6 cellular contexts compared by ENCODE assay signal in genomic region chr1:43969416-43969745, GRCh38. TPM values are rescaled to one million over a fixed set of nuclear protein-coding genes. Genes with fewer than 3 reads are reported as not detected.
DNase-seq lines count a peak whose midpoint lies in the region; ATAC-seq and TF ChIP-seq lines count a peak whose summit lies in the region.

No MANE protein-coding gene starts in this region.

- H3K79me2 ChIP-seq in GM23338 (replicated peaks; ENCODE audit: insufficient read depth): peaks cover 9% of the 10 kb centered on the region

- peaks cover 39% of the 10 kb centered on the region for H3K36me3 Mint-ChIP-seq in GM23338 (ENCODE audit: low read depth)
- no peaks in the 10 kb centered on the region for H3K36me3 Mint-ChIP-seq in activated naive CD8-positive, alpha-beta T cell treated with anti-CD3 and anti-CD28 coated beads, Interleukin-2, amount 10 ng/mL, durations not matched to agents 7 days and 5 days
- no peaks in the 10 kb centered on the region for H3K36me3 Mint-ChIP-seq in neural crest cell (ENCODE audit: low read depth)

- H3K4me3 Mint-ChIP-seq in GM23338 (peak overlapping the region; percentile 99), neural crest cell (peak overlapping the region; percentile 98)
- peak overlapping the region; percentile 95 for H3K4me3 Mint-ChIP-seq in activated naive CD8-positive, alpha-beta T cell treated with anti-CD3 and anti-CD28 coated beads, Interleukin-2, amount 10 ng/mL, durations not matched to agents 7 days and 5 days

- ATAC-seq in GM23338 (peak; percentile 2), HG02885 (IDR thresholded peaks at IDR 0.05; ENCODE audit: poor library complexity, unreplicated experiment) (no peak)
- ATAC-seq in activated naive CD8-positive, alpha-beta T cell treated with anti-CD3 and anti-CD28 coated beads, Interleukin-2, amount 10 ng/mL, durations not matched to agents 7 days and 5 days (ENCODE audit: low read depth): no peak
- no peak for ATAC-seq in activated CD4-positive, CD25-positive, alpha-beta regulatory T cell treated with anti-CD3 and anti-CD28 coated beads, Interleukin-2, amount 50 U/mL, for 24 hours

- H3K27ac Mint-ChIP-seq in GM23338 (no peak overlapping the region), neural crest cell (ENCODE audit: unreplicated experiment) (no peak overlapping the region)
- no peak overlapping the region for H3K27ac Mint-ChIP-seq in activated naive CD8-positive, alpha-beta T cell treated with anti-CD3 and anti-CD28 coated beads, Interleukin-2, amount 10 ng/mL, durations not matched to agents 7 days and 5 days

- no peaks in the 10 kb centered on the region for H3K36me3 ChIP-seq in GM23338 (ENCODE audit: insufficient read depth)

- H3F3A ChIP-seq in GM23338 (replicated peaks; ENCODE audit: low read depth): no peaks in the 10 kb centered on the region; the same call in 1 of the 2 replicates

- peaks cover 18% of the 10 kb centered on the region for H3K4me1 ChIP-seq in GM23338 (ENCODE audit: insufficient read depth)

- H3K9me3 Mint-ChIP-seq in GM23338: no peaks in the 10 kb centered on the region
- H3K9me3 Mint-ChIP-seq in activated naive CD8-positive, alpha-beta T cell treated with anti-CD3 and anti-CD28 coated beads, Interleukin-2, amount 10 ng/mL, durations not matched to agents 7 days and 5 days: no peaks in the 10 kb centered on the region
- no peaks in the 10 kb centered on the region for H3K9me3 Mint-ChIP-seq in neural crest cell

- DNase-seq in GM23338 (ENCODE audit: low spot score) (no peak), neural crest cell (ENCODE audit: low read depth, low spot score) (no peak), NOMO-1 treated with DMSO at 0.1 percent for 48 hours (lab: John Stamatoyannopoulos, UW; ENCODE audit: unreplicated experiment) (no peak)
- no peak for DNase-seq in activated naive CD8-positive, alpha-beta T cell treated with anti-CD3 and anti-CD28 coated beads, Interleukin-2, amount 10 ng/mL, durations not matched to agents 7 days and 5 days

- peak overlapping the region; percentile 82 for H3K4me2 ChIP-seq in GM23338

- no peaks in the 10 kb centered on the region for H3K9me2 ChIP-seq in GM23338 (ENCODE audit: insufficient read depth)

- H3K27me3 Mint-ChIP-seq in GM23338 (ENCODE audit: insufficient read depth, low read depth, poor library complexity) (peaks cover 7% of the 10 kb centered on the region), neural crest cell (ENCODE audit: low read depth) (no peaks in the 10 kb centered on the region)
- H3K27me3 Mint-ChIP-seq in activated naive CD8-positive, alpha-beta T cell treated with anti-CD3 and anti-CD28 coated beads, Interleukin-2, amount 10 ng/mL, durations not matched to agents 7 days and 5 days: no peaks in the 10 kb centered on the region

- peak overlapping the region; percentile 75; the same call in 1 of the 2 replicates for H2AFZ ChIP-seq in GM23338

- POLR2A ChIA-PET in activated naive CD8-positive, alpha-beta T cell treated with anti-CD3 and anti-CD28 coated beads, Interleukin-2, amount 10 ng/mL, durations not matched to agents 7 days and 5 days (lab: Charles Lee): interaction anchor here (0.8 to 5.7 kb wide), 2 partner anchors 22 to 319 kb away, joined by 5 to 22 read pairs; partner anchors contain the start of genes IPO13 and KDM4A

- H3K4me1 Mint-ChIP-seq in GM23338: peaks cover 18% of the 10 kb centered on the region
- peaks cover 21% of the 10 kb centered on the region for H3K4me1 Mint-ChIP-seq in activated naive CD8-positive, alpha-beta T cell treated with anti-CD3 and anti-CD28 coated beads, Interleukin-2, amount 10 ng/mL, durations not matched to agents 7 days and 5 days
- H3K4me1 Mint-ChIP-seq in neural crest cell: peaks cover 27% of the 10 kb centered on the region

- H3K27me3 ChIP-seq in GM23338 (ENCODE audit: insufficient read depth): no peaks in the 10 kb centered on the region

- peak overlapping the region; percentile 60 for H3K4me3 ChIP-seq in GM23338

- H3K27ac ChIP-seq in GM23338 (ENCODE audit: low read depth): no peak overlapping the region

- TF ChIP-seq CTCF in GM23338 (conservative IDR thresholded peaks at IDR 0.05; ENCODE audit: low read depth in 2 of 2) (no peak), neural crest cell (conservative IDR thresholded peaks at IDR 0.05) (no peak)

- H4K20me1 ChIP-seq in GM23338 (replicated peaks; ENCODE audit: insufficient read depth): peaks cover 3% of the 10 kb centered on the region; the same call in 1 of the 2 replicates

TF ChIP-seq in GM23338, 12 proteins besides CTCF, POLR2A, EP300 and RAD21 (continues in another document):
- TF ChIP-seq EZH2 (IDR thresholded peaks at IDR 0.05; ENCODE audit: low read depth, unreplicated experiment) (no peak), JUNB (IDR thresholded peaks at IDR 0.05; ENCODE audit: unreplicated experiment) (no peak), ZNF331 (CRISPR knock-in tag; IDR thresholded peaks at IDR 0.05; ENCODE audit: low read depth) (no peak), REST (IDR thresholded peaks at IDR 0.05; ENCODE audit: unreplicated experiment) (no peak), ZNF114 (CRISPR knock-in tag; IDR thresholded peaks at IDR 0.05) (no peak), EZH2phosphoT487 (IDR thresholded peaks at IDR 0.05; ENCODE audit: unreplicated experiment) (no peak), ETS1 (IDR thresholded peaks at IDR 0.05) (no peak)

RNA-seq across cellular contexts. Expression of gene DPH2, which starts 0.4 kb away (rescaled TPM):
- total RNA-seq in GM23338 (2014; rRNA removed; shearing (Covaris generic)): 68.2 and 90.3 TPM in 2 replicates
- 32.1 and 35.6 TPM in 2 replicates for polyA plus RNA-seq in GM23338 (2016; fragmentation: Nextera tagmentation; extraction: Ambion mirVana)
- 10 to 100 TPM; 26.7 to 28.2 TPM for total RNA-seq in activated naive CD8-positive, alpha-beta T cell treated with anti-CD3 and anti-CD28 coated beads, Interleukin-2, amount 10 ng/mL, durations not matched to agents 7 days and 5 days
- 32.7 and 34.4 TPM in 2 replicates for total RNA-seq in neural crest cell

RNA-seq across cellular contexts. Expression of gene ATP6V0B, which starts 5.4 kb away (rescaled TPM):
- total RNA-seq in GM23338 (2014; rRNA removed; shearing (Covaris generic)): 112 and 116 TPM in 2 replicates
- 142 and 149 TPM in 2 replicates for polyA plus RNA-seq in GM23338 (2016; fragmentation: Nextera tagmentation; extraction: Ambion mirVana)
- total RNA-seq in activated naive CD8-positive, alpha-beta T cell treated with anti-CD3 and anti-CD28 coated beads, Interleukin-2, amount 10 ng/mL, durations not matched to agents 7 days and 5 days: 10 to 100 TPM; 90.4 to 94.2 TPM
- total RNA-seq in neural crest cell: 125 and 129 TPM in 2 replicates

RNA-seq across cellular contexts. Expression of gene B4GALT2, which starts 9.6 kb away (rescaled TPM):
- 52.7 and 63.1 TPM in 2 replicates for total RNA-seq in GM23338 (2014; rRNA removed; shearing (Covaris generic))
- polyA plus RNA-seq in GM23338 (2016; fragmentation: Nextera tagmentation; extraction: Ambion mirVana): 22.4 and 22.8 TPM in 2 replicates
- total RNA-seq in activated naive CD8-positive, alpha-beta T cell treated with anti-CD3 and anti-CD28 coated beads, Interleukin-2, amount 10 ng/mL, durations not matched to agents 7 days and 5 days: 10 to 100 TPM; 12.5 to 13.3 TPM
- total RNA-seq in neural crest cell: 88.7 and 91.8 TPM in 2 replicates

RNA-seq across cellular contexts. Expression of gene CCDC24, which starts 22.0 kb away (rescaled TPM):
- 8.3 and 9.5 TPM in 2 replicates for total RNA-seq in GM23338 (2014; rRNA removed; shearing (Covaris generic))
- polyA plus RNA-seq in GM23338 (2016; fragmentation: Nextera tagmentation; extraction: Ambion mirVana): 13.4 and 17.2 TPM in 2 replicates
- total RNA-seq in activated naive CD8-positive, alpha-beta T cell treated with anti-CD3 and anti-CD28 coated beads, Interleukin-2, amount 10 ng/mL, durations not matched to agents 7 days and 5 days: 1 to 10 TPM; 1.3 to 3.2 TPM
- total RNA-seq in neural crest cell: 4.9 and 5.5 TPM in 2 replicates

RNA-seq across cellular contexts. Expression of gene IPO13, which starts 22.6 kb away (rescaled TPM):
- total RNA-seq in GM23338 (2014; rRNA removed; shearing (Covaris generic)): 17.9 and 22.8 TPM in 2 replicates
- polyA plus RNA-seq in GM23338 (2016; fragmentation: Nextera tagmentation; extraction: Ambion mirVana): 10.4 and 12.5 TPM in 2 replicates
- 10 to 100 TPM; 24.1 to 24.4 TPM for total RNA-seq in activated naive CD8-positive, alpha-beta T cell treated with anti-CD3 and anti-CD28 coated beads, Interleukin-2, amount 10 ng/mL, durations not matched to agents 7 days and 5 days
- 37.7 and 44.1 TPM in 2 replicates for total RNA-seq in neural crest cell
